In the genomic region with DNA sequence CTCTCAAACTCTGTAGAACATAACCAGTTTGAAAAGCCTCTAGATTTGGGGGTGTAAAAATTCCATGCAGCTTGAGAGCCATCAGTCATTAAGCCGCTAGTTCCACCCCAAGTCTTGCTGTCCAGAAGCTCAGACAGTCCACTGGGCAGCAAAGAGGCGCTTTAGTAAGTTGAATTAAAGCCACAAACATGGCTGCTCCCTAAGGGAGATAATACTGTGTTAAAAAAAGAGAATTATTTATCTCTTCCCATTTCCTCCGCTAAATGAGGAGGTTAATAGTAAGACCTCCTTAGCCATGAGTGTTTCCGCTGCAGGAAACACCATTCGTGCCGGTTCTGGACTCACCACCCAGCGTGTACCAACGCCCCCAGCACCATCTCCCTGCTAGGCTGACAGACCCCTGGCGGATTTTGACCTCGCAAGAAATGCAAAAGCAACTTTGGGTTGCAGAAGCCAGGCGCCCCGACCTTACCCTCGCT, we compare ENCODE assay signal across 8 cellular contexts. TPM values are rescaled to one million over a fixed set of nuclear protein-coding genes. Genes with fewer than 3 reads are reported as not detected.
DNase-seq lines count a peak whose midpoint lies in the region; ATAC-seq and TF ChIP-seq lines count a peak whose summit lies in the region.

No MANE protein-coding gene starts in this region.

- POLR2A ChIA-PET in PC-3 (lab: Charles Lee; ENCODE audit: unreplicated experiment) = no interaction called here

- peak overlapping the region; percentile 87 for H3K4me3 ChIP-seq in AG10803 (ENCODE audit: low read length)
- peak overlapping the region; percentile 89 for H3K4me3 ChIP-seq in PC-3 (ENCODE audit: low read length)
- H3K4me3 ChIP-seq in coronary artery = peak overlapping the region; percentile 88
- peak overlapping the region; percentile 90 for H3K4me3 ChIP-seq in thoracic aorta

- H3K4me2 ChIP-seq in PC-3 (ENCODE audit: low read length) = peak overlapping the region; percentile 97

- peaks cover 40% of the 10 kb centered on the region for H3K4me1 ChIP-seq in PC-3 (ENCODE audit: insufficient read depth, low read length)
- H3K4me1 ChIP-seq in thoracic aorta (ENCODE audit: control insufficient read depth in 1 of 2, low read depth in 2 of 2) = peaks cover 20 to 52% of the 10 kb centered on the region in 2 donors

- intact Hi-C loops in PC-3 (cut with micrococcal nuclease) = loop anchor here (1.0 to 5.0 kb wide), 6 partner anchors 75 to 381 kb away; partner anchors contain the start of gene FGFR1OP2

- no peaks in the 10 kb centered on the region for H3K36me3 ChIP-seq in PC-3 (ENCODE audit: low read depth, low read length)
- no peaks in the 10 kb centered on the region for H3K36me3 ChIP-seq in thoracic aorta

- no peak for TF ChIP-seq CTCF in AG10803 (conservative IDR thresholded peaks at IDR 0.05; ENCODE audit: low read length)
- TF ChIP-seq CTCF in PC-3 (conservative IDR thresholded peaks at IDR 0.05; ENCODE audit: low read depth, low read length) = no peak
- TF ChIP-seq CTCF in coronary artery (IDR thresholded peaks at IDR 0.05) = no peak
- TF ChIP-seq CTCF in thoracic aorta (IDR thresholded peaks at IDR 0.05) = no peak

- H3K27me3 ChIP-seq in PC-3 (ENCODE audit: low read length) = no peaks in the 10 kb centered on the region
- no peaks in the 10 kb centered on the region for H3K27me3 ChIP-seq in thoracic aorta (replicated peaks; ENCODE audit: insufficient read depth)

- H2AFZ ChIP-seq in PC-3 (ENCODE audit: low read length) = peak overlapping the region; percentile 99

- H3K9ac ChIP-seq in PC-3 (ENCODE audit: low read length) = peak overlapping the region; percentile 71

- ATAC-seq in GM18498 (IDR thresholded peaks at IDR 0.05; ENCODE audit: unreplicated experiment) (peak; percentile 27), HG02885 (IDR thresholded peaks at IDR 0.05; ENCODE audit: poor library complexity, unreplicated experiment) (peak; percentile 25), PC-3 (peak; percentile 53), thoracic aorta (ENCODE audit: insufficient number of reproducible peaks, low FRiP score, low read depth) (peak; percentile 29)

- TSS peak; percentile 49 for BruUV-seq in PC-3 (replicated peaks; lab: Mats Ljungman, UMichigan)

- no peaks in the 10 kb centered on the region for H4K20me1 ChIP-seq in PC-3 (ENCODE audit: low read length)

- CTCF ChIA-PET in PC-3 (lab: Charles Lee) = interaction anchor here (0.5 to 1.4 kb wide), 9 partner anchors 21 to 829 kb away, joined by 3 to 13 read pairs (median 4); partner anchors contain the start of gene FGFR1OP2

- peaks cover 52% of the 10 kb centered on the region for H3K79me2 ChIP-seq in PC-3 (ENCODE audit: low read length)

- no peaks in the 10 kb centered on the region for H3K9me3 ChIP-seq in PC-3 (ENCODE audit: low read length)
- H3K9me3 ChIP-seq in thoracic aorta = no peaks in the 10 kb centered on the region

- no peaks in the 10 kb centered on the region for H3K9me2 ChIP-seq in PC-3 (replicated peaks; ENCODE audit: low read length)

- DNase-seq in AG10803 (ENCODE audit: low read depth) (peak; percentile 34), PC-3 (peak; percentile 36), coronary artery (ENCODE audit: low spot score) (no peak), medulla oblongata (ENCODE audit: extremely low spot score) (peak; percentile 45), thoracic aorta (ENCODE audit: low spot score) (no peak), NAMALWA (ENCODE audit: low spot score) (no peak)

- H3F3A ChIP-seq in PC-3 (ENCODE audit: low read length, unreplicated experiment) = no peaks in the 10 kb centered on the region

- no peak overlapping the region for H3K27ac ChIP-seq in PC-3 (ENCODE audit: low read length)
- H3K27ac ChIP-seq in coronary artery = peak overlapping the region; percentile 82 to 91
- peak overlapping the region; percentile 88 to 93 for H3K27ac ChIP-seq in thoracic aorta

RNA-seq across cellular contexts. Expression of gene TM7SF3, which starts 0.5 kb away (rescaled TPM):
- total RNA-seq in PC-3 (2014; rRNA removed) = 109 and 114 TPM in 2 replicates
- 100 to 1,000 TPM; 112 to 128 TPM for total RNA-seq in thoracic aorta

RNA-seq across cellular contexts. Expression of gene MED21, which starts 8.7 kb away (rescaled TPM):
- total RNA-seq in PC-3 (2014; rRNA removed) (41.8 and 59.8 TPM in 2 replicates), thoracic aorta (10 to 100 TPM; 30.1 to 49.0 TPM)

Comparison
In these comparisons a context has a peak if more than half of its experiments do, and no peak if none do; other contexts are left out.
1. DNase-seq: peak in AG10803 (single experiment), PC-3 (single experiment) and medulla oblongata (single experiment); none in coronary artery (single experiment), thoracic aorta (single experiment) and NAMALWA (single experiment).
2. Peak in every context shown above with its lines, with median percentiles within 50 percentile points of each other: H3K4me3 ChIP-seq and ATAC-seq.